In genomic region chr5:52177193-52177592, GRCh38 we compare ENCODE assay signal across 22 cellular contexts.
"Had no signal": no experiment of that assay in that cellular context is flagged by ENCODE, and none has a peak within 500 bp of the region (broad histone marks: within the 10 kb centered on the region; RNA-seq: fewer than 3 reads in every experiment).

No MANE protein-coding gene starts in this region.

- H3K4me1 ChIP-seq: esophagus muscularis mucosa, foreskin keratinocyte, gastroesophageal sphincter, heart left ventricle, neural progenitor cell, prostate gland, sigmoid colon, stomach, testis, tibial artery had no signal

- DNase-seq: dermis blood vessel endothelial cell; effector memory CD4-positive, alpha-beta T cell; foreskin keratinocyte; heart left ventricle; kidney; mesenchymal stem cell; naive thymus-derived CD4-positive, alpha-beta T cell; nucleus accumbens; right cardiac atrium; sigmoid colon; stimulated activated CD4-positive, alpha-beta T cell treated with anti-CD3 and anti-CD28 coated beads, Interleukin-2, amount 100 ng/mL, for 24 hours; stimulated activated CD4-positive, alpha-beta T cell treated with anti-CD3 and anti-CD28 coated beads, Interleukin-4, amount 100 ng/mL, for 24 hours; stimulated activated naive CD4-positive, alpha-beta T cell treated with Interleukin-2 at 50 U/mL for 16 hours; stomach; testis; tibial artery had no signal

- H3K4me2 ChIP-seq: hepatocyte, neural progenitor cell had no signal

- H3K27ac ChIP-seq: coronary artery, esophagus muscularis mucosa, foreskin keratinocyte, gastroesophageal sphincter, heart left ventricle, hepatocyte, neural progenitor cell, prostate gland, sigmoid colon, stomach, testis, tibial artery had no signal

- H3K27me3 ChIP-seq: esophagus muscularis mucosa, foreskin keratinocyte, gastroesophageal sphincter, heart left ventricle, hepatocyte, neural progenitor cell, sigmoid colon, stomach, testis, tibial artery had no signal

- H2AFZ ChIP-seq: hepatocyte, neural progenitor cell had no signal

- H3K9me3 ChIP-seq: esophagus muscularis mucosa, gastroesophageal sphincter, heart left ventricle, prostate gland, sigmoid colon, stomach, testis, tibial artery had no signal

- H3K36me3 ChIP-seq: esophagus muscularis mucosa, gastroesophageal sphincter, heart left ventricle, neural progenitor cell, prostate gland, sigmoid colon, stomach, tibial artery had no signal

- H3K4me3 ChIP-seq: coronary artery, esophagus muscularis mucosa, gastroesophageal sphincter, heart left ventricle, hepatocyte, neural progenitor cell, prostate gland, sigmoid colon, stomach, testis, tibial artery had no signal

- H3K9ac ChIP-seq: neural progenitor cell had no signal
